In the genomic region with DNA sequence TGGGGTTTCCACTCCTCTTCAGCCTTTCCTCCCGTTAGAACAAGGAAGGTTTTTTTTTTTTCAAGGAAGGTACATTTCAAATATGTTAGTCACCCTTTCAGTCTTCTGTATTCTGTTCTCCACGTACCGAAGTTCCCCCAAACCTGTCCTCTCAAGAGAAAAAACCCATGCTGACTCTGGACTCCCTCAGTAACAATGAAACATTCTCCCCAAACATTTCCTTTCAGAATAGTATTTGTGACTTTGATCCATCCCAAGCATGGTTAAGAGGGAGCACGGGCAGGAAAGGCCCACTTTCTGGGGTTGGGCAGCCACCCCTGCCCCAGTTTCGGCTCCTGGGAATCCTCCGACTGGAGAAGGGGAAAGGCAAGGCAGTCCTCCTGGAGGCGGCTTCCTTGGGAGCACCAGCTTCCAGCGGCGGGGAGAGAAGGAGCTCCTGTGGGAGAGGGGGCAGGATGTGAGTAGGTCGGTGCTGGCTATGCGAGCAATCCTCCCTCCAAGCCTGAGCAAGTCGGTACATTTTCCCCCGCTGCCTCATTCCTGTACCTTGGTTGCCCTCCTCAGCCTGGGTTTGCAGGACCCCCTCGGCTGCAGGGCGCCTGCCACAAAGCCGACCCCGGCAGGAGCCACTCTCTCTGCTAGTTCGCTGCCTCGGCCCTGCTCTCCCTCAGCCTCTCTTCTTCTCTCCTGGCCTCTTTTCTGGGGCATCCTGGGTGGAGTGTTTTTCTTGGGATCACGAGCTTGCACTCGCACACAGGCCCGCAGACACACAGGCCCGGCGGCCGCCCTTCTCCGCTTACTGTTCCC, we compare ENCODE assay signal across 8 cellular contexts. TPM values are rescaled to one million over a fixed set of nuclear protein-coding genes. Genes with fewer than 3 reads are reported as not detected.
DNase-seq lines count a peak whose midpoint lies in the region; ATAC-seq, FAIRE-seq and TF ChIP-seq lines count a peak whose summit lies in the region.
"Had no signal": no experiment of that assay in that cellular context is flagged by ENCODE, and none has a peak within 500 bp of the region (broad histone marks: within the 10 kb centered on the region; RNA-seq: fewer than 3 reads in every experiment).

No MANE protein-coding gene starts in this region.

- peak in 1 of 3 experiments; percentile 4 for TF ChIP-seq CTCF in keratinocyte (optimal IDR thresholded peaks at IDR 0.05 in 1 of 3, IDR thresholded peaks at IDR 0.05 in 1 of 3, conservative IDR thresholded peaks at IDR 0.05 in 1 of 3; ENCODE audit: extremely low read depth in 1 of 3, insufficient read depth in 2 of 3, low read length in 3 of 3)

- peaks cover 82% of the 10 kb centered on the region for H3K27me3 Mint-ChIP-seq in activated T-helper 2 cell treated with anti-CD3 and anti-CD28 coated beads, Interferon-gamma antibody, Interleukin-2, Interleukin-4, amounts not matched to agents 10 μg/mL and 5 μg/mL and 100 μg/mL, durations not matched to agents 14 hours and 24 hours and 36 hours (ENCODE audit: low read depth)
- H3K27me3 Mint-ChIP-seq in stimulated activated memory B cell treated with anti-CD40 and anti-IgM and Interleukin-4, amounts not matched to agents 10 μg/mL and 1 μg/mL and 100 μg/mL, for 72 hours = peaks cover 86% of the 10 kb centered on the region

- H3K4me3 ChIP-seq in keratinocyte (ENCODE audit: control insufficient read depth in 2 of 3, extremely low read depth in 1 of 3, insufficient read depth in 2 of 3, low read depth in 1 of 3, low read length in 3 of 3) = peak overlapping the region; percentile 83 to 96 (median 89)

- peaks cover 81% of the 10 kb centered on the region for H3K79me2 ChIP-seq in keratinocyte (ENCODE audit: control insufficient read depth, insufficient read depth, low read length)

- dilution Hi-C loops in keratinocyte (cut with MboI; ENCODE audit: extremely low pct_ligation_motif_present, low sequenced_read_pairs) = loop anchor here (25.0 kb wide), 1 partner anchor 236 kb away; the partner anchor contains the start of gene SKAP2

- no peak overlapping the region for H2AFZ ChIP-seq in keratinocyte (ENCODE audit: control insufficient read depth, low read length)

- peaks cover 33% of the 10 kb centered on the region for H3K36me3 Mint-ChIP-seq in activated T-helper 2 cell treated with anti-CD3 and anti-CD28 coated beads, Interferon-gamma antibody, Interleukin-2, Interleukin-4, amounts not matched to agents 10 μg/mL and 5 μg/mL and 100 μg/mL, durations not matched to agents 14 hours and 24 hours and 36 hours (ENCODE audit: low read depth)
- H3K36me3 Mint-ChIP-seq in stimulated activated memory B cell treated with anti-CD40 and anti-IgM and Interleukin-4, amounts not matched to agents 10 μg/mL and 1 μg/mL and 100 μg/mL, for 72 hours = peaks cover 32% of the 10 kb centered on the region

- no peak for ATAC-seq in stimulated activated memory B cell treated with anti-CD40 and anti-IgM and Interleukin-4, amounts not matched to agents 10 μg/mL and 1 μg/mL and 100 μg/mL, for 72 hours

- H3K4me1 ChIP-seq in keratinocyte (ENCODE audit: control insufficient read depth, extremely low read depth, insufficient read depth, low read length) = peaks cover 43% of the 10 kb centered on the region

- H3K4me2 ChIP-seq in keratinocyte (ENCODE audit: control insufficient read depth, extremely low read depth, insufficient read depth, low read depth, low read length) = peak overlapping the region; percentile 97

- FAIRE-seq in HTR-8/SVneo (lab: Jason Lieb, UNC) = peak; percentile 38
- FAIRE-seq in keratinocyte (lab: Jason Lieb, UNC) = no peak
- FAIRE-seq: frontal cortex had no signal

- H4K20me1 ChIP-seq in keratinocyte (ENCODE audit: control insufficient read depth, extremely low read depth, insufficient read depth, low read length) = no peaks in the 10 kb centered on the region

- H3K9me3 ChIP-seq in keratinocyte (ENCODE audit: control insufficient read depth, low read depth, low read length) = no peaks in the 10 kb centered on the region

- H3K9me3 Mint-ChIP-seq in activated T-helper 2 cell treated with anti-CD3 and anti-CD28 coated beads, Interferon-gamma antibody, Interleukin-2, Interleukin-4, amounts not matched to agents 10 μg/mL and 5 μg/mL and 100 μg/mL, durations not matched to agents 14 hours and 24 hours and 36 hours = no peaks in the 10 kb centered on the region
- no peaks in the 10 kb centered on the region for H3K9me3 Mint-ChIP-seq in stimulated activated memory B cell treated with anti-CD40 and anti-IgM and Interleukin-4, amounts not matched to agents 10 μg/mL and 1 μg/mL and 100 μg/mL, for 72 hours

- intact Hi-C loops in activated T-helper 2 cell treated with anti-CD3 and anti-CD28 coated beads, Interferon-gamma antibody, Interleukin-2, Interleukin-4, amounts not matched to agents 10 μg/mL and 5 μg/mL and 100 μg/mL, durations not matched to agents 14 hours and 24 hours and 36 hours (cut with micrococcal nuclease) = loop anchor here (2.0 to 5.0 kb wide), 5 partner anchors 34 to 1241 kb away; partner anchors contain the start of genes HOXA4 and SKAP2

- peaks cover 2 to 17% of the 10 kb centered on the region in 2 experiments for H3K36me3 ChIP-seq in keratinocyte (ENCODE audit: control insufficient read depth in 2 of 2, extremely low read depth in 1 of 2, insufficient read depth in 2 of 2, low read length in 2 of 2)

- H3K4me3 Mint-ChIP-seq in activated T-helper 2 cell treated with anti-CD3 and anti-CD28 coated beads, Interferon-gamma antibody, Interleukin-2, Interleukin-4, amounts not matched to agents 10 μg/mL and 5 μg/mL and 100 μg/mL, durations not matched to agents 14 hours and 24 hours and 36 hours (ENCODE audit: low read depth) = peak overlapping the region; percentile 80
- peak overlapping the region; percentile 21 for H3K4me3 Mint-ChIP-seq in stimulated activated memory B cell treated with anti-CD40 and anti-IgM and Interleukin-4, amounts not matched to agents 10 μg/mL and 1 μg/mL and 100 μg/mL, for 72 hours

- peak overlapping the region; percentile 97 for H3K27ac ChIP-seq in keratinocyte (ENCODE audit: control insufficient read depth, insufficient read depth, low read length)

- H3K9me1 ChIP-seq in keratinocyte (ENCODE audit: control insufficient read depth, extremely low read depth, insufficient read depth, low read length) = no peaks in the 10 kb centered on the region

- no peaks in the 10 kb centered on the region for H3K27me3 ChIP-seq in keratinocyte (ENCODE audit: control insufficient read depth, extremely low read depth, insufficient read depth, low read length)

- H3K4me1 Mint-ChIP-seq in activated T-helper 2 cell treated with anti-CD3 and anti-CD28 coated beads, Interferon-gamma antibody, Interleukin-2, Interleukin-4, amounts not matched to agents 10 μg/mL and 5 μg/mL and 100 μg/mL, durations not matched to agents 14 hours and 24 hours and 36 hours (ENCODE audit: low read depth) = peaks cover 20% of the 10 kb centered on the region
- peaks cover 50% of the 10 kb centered on the region for H3K4me1 Mint-ChIP-seq in stimulated activated memory B cell treated with anti-CD40 and anti-IgM and Interleukin-4, amounts not matched to agents 10 μg/mL and 1 μg/mL and 100 μg/mL, for 72 hours

- H3K9ac ChIP-seq in keratinocyte (ENCODE audit: control insufficient read depth, extremely low read depth, insufficient read depth, low read length) = peak overlapping the region; percentile 97

- H3K27ac Mint-ChIP-seq in activated T-helper 2 cell treated with anti-CD3 and anti-CD28 coated beads, Interferon-gamma antibody, Interleukin-2, Interleukin-4, amounts not matched to agents 10 μg/mL and 5 μg/mL and 100 μg/mL, durations not matched to agents 14 hours and 24 hours and 36 hours = no peak overlapping the region
- H3K27ac Mint-ChIP-seq in stimulated activated memory B cell treated with anti-CD40 and anti-IgM and Interleukin-4, amounts not matched to agents 10 μg/mL and 1 μg/mL and 100 μg/mL, for 72 hours = peak overlapping the region; percentile 82

- DNase-seq in HTR-8/SVneo (ENCODE audit: insufficient read length, low spot score) (no peak), keratinocyte (ENCODE audit: low read depth, low spot score) (no peak), NCI-H187 (lab: John Stamatoyannopoulos, UW) (no peak), HuH-7.5 (ENCODE audit: low spot score) (no peak)
- DNase-seq in activated T-helper 2 cell treated with anti-CD3 and anti-CD28 coated beads, Interferon-gamma antibody, Interleukin-2, Interleukin-4, amounts not matched to agents 10 μg/mL and 5 μg/mL and 100 μg/mL, durations not matched to agents 14 hours and 24 hours and 36 hours (ENCODE audit: low spot score) = no peak
- no peak for DNase-seq in stimulated activated naive CD4-positive, alpha-beta T cell (lab: John Stamatoyannopoulos, UW)

RNA-seq across cellular contexts. Expression of gene HOXA1, which starts 2.1 kb away (rescaled TPM):
- 0.11 and 0.16 TPM in 2 replicates for total RNA-seq in activated T-helper 2 cell treated with anti-CD3 and anti-CD28 coated beads, Interferon-gamma antibody, Interleukin-2, Interleukin-4, amounts not matched to agents 10 μg/mL and 5 μg/mL and 100 μg/mL, durations not matched to agents 14 hours and 24 hours and 36 hours
- 5.2 to 12.5 TPM (median 11.9 TPM) in 3 replicates for polyA plus RNA-seq in keratinocyte
- 1.3 TPM for polyA plus RNA-seq in keratinocyte (2011; ENCODE audit: low read depth)
- 11.8 and 14.4 TPM in 2 replicates for polyA plus RNA-seq in keratinocyte (2011; cell fraction: cytosol; rRNA removed)
- polyA plus RNA-seq in keratinocyte (2011; cell fraction: nucleus; rRNA removed) = 7.9 and 8.1 TPM in 2 replicates
- 4.2 and 10.2 TPM in 2 replicates for polyA plus RNA-seq in keratinocyte (2012; ENCODE audit: low replicate concordance)
- polyA minus RNA-seq in keratinocyte = 3.6 to 10.2 TPM (median 7.7 TPM) in 3 replicates
- polyA minus RNA-seq in keratinocyte (2011; cell fraction: cytosol; rRNA and poly(A)+ RNA removed) = 4.4 TPM
- 2.6 and 5.5 TPM in 2 replicates for polyA minus RNA-seq in keratinocyte (2011; cell fraction: nucleus; rRNA and poly(A)+ RNA removed)
- total RNA-seq: frontal cortex had no signal

RNA-seq across cellular contexts. Expression of gene HOXA2, which starts 4.6 kb away (rescaled TPM):
- not detected in 2 replicates for total RNA-seq in activated T-helper 2 cell treated with anti-CD3 and anti-CD28 coated beads, Interferon-gamma antibody, Interleukin-2, Interleukin-4, amounts not matched to agents 10 μg/mL and 5 μg/mL and 100 μg/mL, durations not matched to agents 14 hours and 24 hours and 36 hours
- polyA plus RNA-seq in keratinocyte = 0.22 to 1.1 TPM (median 0.71 TPM) in 3 replicates
- polyA plus RNA-seq in keratinocyte (2011; ENCODE audit: low read depth) = 0.24 TPM
- polyA plus RNA-seq in keratinocyte (2011; cell fraction: cytosol; rRNA removed) = 0.25 and 0.47 TPM in 2 replicates
- 1.1 and 1.2 TPM in 2 replicates for polyA plus RNA-seq in keratinocyte (2011; cell fraction: nucleus; rRNA removed)
- 0.14 and 0.80 TPM in 2 replicates for polyA plus RNA-seq in keratinocyte (2012; ENCODE audit: low replicate concordance)
- 0.23 to 0.35 TPM in 2 of 3 replicates, not detected in the other for polyA minus RNA-seq in keratinocyte
- polyA minus RNA-seq in keratinocyte (2011; cell fraction: cytosol; rRNA and poly(A)+ RNA removed) = not detected
- polyA minus RNA-seq in keratinocyte (2011; cell fraction: nucleus; rRNA and poly(A)+ RNA removed) = 0.54 TPM in 1 of 2 replicates, not detected in the other
- total RNA-seq: frontal cortex had no signal

RNA-seq across cellular contexts. Expression of gene HOXA4, which starts 32.7 kb away (rescaled TPM):
- not detected in 2 replicates for total RNA-seq in activated T-helper 2 cell treated with anti-CD3 and anti-CD28 coated beads, Interferon-gamma antibody, Interleukin-2, Interleukin-4, amounts not matched to agents 10 μg/mL and 5 μg/mL and 100 μg/mL, durations not matched to agents 14 hours and 24 hours and 36 hours
- 0.40 to 1.8 TPM (median 1.5 TPM) in 3 replicates for polyA plus RNA-seq in keratinocyte
- 0.55 TPM for polyA plus RNA-seq in keratinocyte (2011; ENCODE audit: low read depth)
- polyA plus RNA-seq in keratinocyte (2011; cell fraction: cytosol; rRNA removed) = 1.3 and 1.5 TPM in 2 replicates
- polyA plus RNA-seq in keratinocyte (2011; cell fraction: nucleus; rRNA removed) = 2.1 and 2.6 TPM in 2 replicates
- 1.2 and 1.7 TPM in 2 replicates for polyA plus RNA-seq in keratinocyte (2012; ENCODE audit: low replicate concordance)
- 0.30 to 0.99 TPM (median 0.74 TPM) in 3 replicates for polyA minus RNA-seq in keratinocyte
- not detected for polyA minus RNA-seq in keratinocyte (2011; cell fraction: cytosol; rRNA and poly(A)+ RNA removed)
- 0.54 and 0.63 TPM in 2 replicates for polyA minus RNA-seq in keratinocyte (2011; cell fraction: nucleus; rRNA and poly(A)+ RNA removed)
- total RNA-seq: frontal cortex had no signal

RNA-seq across cellular contexts. Expression of gene HOXA5, which starts 45.6 kb away (rescaled TPM):
- total RNA-seq in activated T-helper 2 cell treated with anti-CD3 and anti-CD28 coated beads, Interferon-gamma antibody, Interleukin-2, Interleukin-4, amounts not matched to agents 10 μg/mL and 5 μg/mL and 100 μg/mL, durations not matched to agents 14 hours and 24 hours and 36 hours = not detected in 2 replicates
- 3.3 to 7.1 TPM (median 4.5 TPM) in 3 replicates for polyA plus RNA-seq in keratinocyte
- 6.8 TPM for polyA plus RNA-seq in keratinocyte (2011; ENCODE audit: low read depth)
- polyA plus RNA-seq in keratinocyte (2011; cell fraction: cytosol; rRNA removed) = 3.1 and 4.3 TPM in 2 replicates
- polyA plus RNA-seq in keratinocyte (2011; cell fraction: nucleus; rRNA removed) = 9.4 and 10.0 TPM in 2 replicates
- 3.2 and 5.0 TPM in 2 replicates for polyA plus RNA-seq in keratinocyte (2012; ENCODE audit: low replicate concordance)
- 2.3 to 4.3 TPM (median 2.7 TPM) in 3 replicates for polyA minus RNA-seq in keratinocyte
- polyA minus RNA-seq in keratinocyte (2011; cell fraction: cytosol; rRNA and poly(A)+ RNA removed) = 4.4 TPM
- polyA minus RNA-seq in keratinocyte (2011; cell fraction: nucleus; rRNA and poly(A)+ RNA removed) = 5.0 and 5.5 TPM in 2 replicates
- total RNA-seq: frontal cortex had no signal

RNA-seq across cellular contexts. Expression of gene HOXA6, which starts 49.7 kb away (rescaled TPM):
- total RNA-seq in activated T-helper 2 cell treated with anti-CD3 and anti-CD28 coated beads, Interferon-gamma antibody, Interleukin-2, Interleukin-4, amounts not matched to agents 10 μg/mL and 5 μg/mL and 100 μg/mL, durations not matched to agents 14 hours and 24 hours and 36 hours = not detected in 2 replicates
- 0.52 to 0.72 TPM (median 0.54 TPM) in 3 replicates for polyA plus RNA-seq in keratinocyte
- not detected for polyA plus RNA-seq in keratinocyte (2011; ENCODE audit: low read depth)
- polyA plus RNA-seq in keratinocyte (2011; cell fraction: cytosol; rRNA removed) = 0.26 and 0.68 TPM in 2 replicates
- 1.8 and 2.5 TPM in 2 replicates for polyA plus RNA-seq in keratinocyte (2011; cell fraction: nucleus; rRNA removed)
- 0.44 and 1.4 TPM in 2 replicates for polyA plus RNA-seq in keratinocyte (2012; ENCODE audit: low replicate concordance)
- polyA minus RNA-seq in keratinocyte = 0.59 to 2.3 TPM (median 1.1 TPM) in 3 replicates
- not detected for polyA minus RNA-seq in keratinocyte (2011; cell fraction: cytosol; rRNA and poly(A)+ RNA removed)
- 2.7 and 3.6 TPM in 2 replicates for polyA minus RNA-seq in keratinocyte (2011; cell fraction: nucleus; rRNA and poly(A)+ RNA removed)
- total RNA-seq: frontal cortex had no signal
